In the genomic region with DNA sequence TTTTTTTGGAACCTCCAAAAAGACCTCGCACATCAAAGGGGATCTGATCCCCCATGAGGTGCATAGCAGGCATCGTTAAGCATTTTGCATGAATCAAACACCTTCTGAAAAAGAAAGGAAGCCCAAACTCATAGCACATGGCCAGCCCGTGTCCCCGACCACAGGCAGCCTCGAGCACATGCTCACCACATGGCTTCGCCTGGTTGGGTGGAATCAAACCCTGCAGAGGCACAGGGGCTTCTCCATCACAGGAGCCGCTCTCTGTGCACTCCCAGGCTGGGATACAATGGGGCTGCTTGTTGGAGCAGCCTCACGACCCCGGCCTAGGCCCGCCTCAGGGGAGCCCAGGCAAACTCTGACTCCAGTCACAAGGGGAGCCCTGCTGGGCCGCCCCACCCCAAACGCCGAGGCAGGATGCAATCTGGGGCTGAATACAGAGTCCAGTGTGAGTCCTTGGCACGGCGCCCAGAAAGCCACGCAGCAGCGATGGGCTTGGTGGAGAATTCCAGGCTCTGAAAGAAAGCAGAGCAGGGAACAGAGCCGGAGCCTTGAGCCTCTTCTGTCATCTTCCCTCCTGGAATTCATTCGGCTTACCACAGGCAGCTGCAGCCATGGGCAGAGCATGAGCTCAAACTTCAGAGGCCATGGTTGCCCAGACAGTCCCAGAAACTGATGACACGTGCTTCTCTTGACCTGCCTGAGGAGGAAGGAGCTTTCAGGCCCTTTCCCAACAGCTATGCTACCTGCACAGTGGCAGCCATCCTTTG, we compare ENCODE assay signal across 8 cellular contexts.
DNase-seq lines count a peak whose midpoint lies in the region; ATAC-seq and TF ChIP-seq lines count a peak whose summit lies in the region.

No MANE protein-coding gene starts in this region.

- H3K4me3 ChIP-seq in body of pancreas, result no peak overlapping the region
- no peak overlapping the region for H3K4me3 ChIP-seq in stomach

- H3K4me1 ChIP-seq in body of pancreas (peaks cover 7% of the 10 kb centered on the region), stomach (peaks cover 7 to 33% (median 21%) of the 10 kb centered on the region in 4 donors)

- WGBS in body of pancreas, 2 donors, result 40 to 42% methylated on average over 13 to 20 of the region's 20 CpGs
- 40 to 69% (median 43%) methylated on average over 8 to 20 of the region's 20 CpGs for WGBS in stomach, 5 donors

- intact Hi-C loops in body of pancreas (cut with DNase I), result no loop called here
- intact Hi-C loops in stomach (cut with DNase I; ENCODE audit: low total_unique reads), result no loop called here

- ATAC-seq in body of pancreas (peak; percentile 45), GM19452 (IDR thresholded peaks at IDR 0.05; ENCODE audit: unreplicated experiment) (no peak), GM18870 (IDR thresholded peaks at IDR 0.05; ENCODE audit: unreplicated experiment) (no peak)
- ATAC-seq in naive thymus-derived CD8-positive, alpha-beta T cell, result no peak

- TF ChIP-seq POLR2A in body of pancreas (IDR thresholded peaks at IDR 0.05), result no peak
- no peak for TF ChIP-seq POLR2A in stomach (IDR thresholded peaks at IDR 0.05)

- H3K9me3 ChIP-seq in body of pancreas, result no peaks in the 10 kb centered on the region
- H3K9me3 ChIP-seq in stomach, result peaks cover 0 to 4% (median 0%) of the 10 kb centered on the region in 4 donors

- H3K36me3 ChIP-seq in body of pancreas (replicated peaks in 1 of 2; ENCODE audit: insufficient read depth in 1 of 2, low read depth in 2 of 2) (no peaks in the 10 kb centered on the region), stomach (no peaks in the 10 kb centered on the region)

- H3K27ac Mint-ChIP-seq in naive thymus-derived CD8-positive, alpha-beta T cell, result no peak overlapping the region

- DNase-seq in HK-2 (ENCODE audit: unreplicated experiment), result peak; percentile 2
- DNase-seq in body of pancreas, result peak; percentile 57 to 72 (median 64)
- peak; percentile 70 for DNase-seq in iris pigment epithelial cell (ENCODE audit: low read depth)
- DNase-seq in stomach, result peak; percentile 77
- no peak for DNase-seq in naive thymus-derived CD8-positive, alpha-beta T cell
- DNase-seq in central memory CD4-positive, alpha-beta T cell, result no peak

- POLR2A ChIA-PET in naive thymus-derived CD8-positive, alpha-beta T cell (lab: Charles Lee), result no interaction called here

- no peak overlapping the region for H3K4me3 Mint-ChIP-seq in naive thymus-derived CD8-positive, alpha-beta T cell

- peaks cover 0 to 6% (median 5%) of the 10 kb centered on the region in 5 donors for H3K27me3 Mint-ChIP-seq in naive thymus-derived CD8-positive, alpha-beta T cell

- H3K27ac ChIP-seq in body of pancreas, result no peak overlapping the region
- peak overlapping the region in 1 of 5 donors; percentile 81 for H3K27ac ChIP-seq in stomach

- TF ChIP-seq CTCF in body of pancreas (IDR thresholded peaks at IDR 0.05) (no peak), stomach (IDR thresholded peaks at IDR 0.05) (no peak)

- peaks cover 0 to 18% (median 8%) of the 10 kb centered on the region in 9 donors for H3K9me3 Mint-ChIP-seq in naive thymus-derived CD8-positive, alpha-beta T cell

- H3K36me3 Mint-ChIP-seq in naive thymus-derived CD8-positive, alpha-beta T cell, result peaks cover 0 to 8% (median 0%) of the 10 kb centered on the region in 3 donors

- peaks cover 0 to 3% (median 1%) of the 10 kb centered on the region in 4 donors for H3K4me1 Mint-ChIP-seq in naive thymus-derived CD8-positive, alpha-beta T cell

- H3K27me3 ChIP-seq in body of pancreas (no peaks in the 10 kb centered on the region), stomach (no peaks in the 10 kb centered on the region)

- TF ChIP-seq EP300 in stomach (IDR thresholded peaks at IDR 0.05), result no peak

Comparison
In these comparisons a context has a peak if more than half of its experiments do, and no peak if none do; other contexts are left out.
1. DNase-seq: peak in HK-2 (single experiment), body of pancreas (4 of 4), iris pigment epithelial cell (single experiment) and stomach (single experiment); none in naive thymus-derived CD8-positive, alpha-beta T cell (0 of 10) and central memory CD4-positive, alpha-beta T cell (single experiment).